In genomic region chr22:19688301-19689290, GRCh38 we compare ENCODE assay signal across 2 cellular contexts.
TF ChIP-seq lines count a peak whose summit lies in the region.

No MANE protein-coding gene starts in this region.

TF ChIP-seq in HepG2, 621 proteins besides CTCF, POLR2A, EP300 and RAD21:
- TF ChIP-seq HMGXB4 (CRISPR knock-in tag; IDR thresholded peaks at IDR 0.05; ENCODE audit: borderline replicate concordance in 1 of 2, low read depth in 1 of 2), result no peak
- no peak for TF ChIP-seq IKZF4 (CRISPR knock-in tag; IDR thresholded peaks at IDR 0.05; ENCODE audit: borderline replicate concordance, low read depth, not compliant biosample characterization)
- no peak for TF ChIP-seq ATF3 (CRISPR knock-in tag; IDR thresholded peaks at IDR 0.05)
- TF ChIP-seq FOXA3 (CRISPR knock-in tag; IDR thresholded peaks at IDR 0.05), result no peak
- no peak for TF ChIP-seq RFXAP (CRISPR knock-in tag; IDR thresholded peaks at IDR 0.05; ENCODE audit: borderline replicate concordance)
- TF ChIP-seq GATAD2A (CRISPR knock-in tag; IDR thresholded peaks at IDR 0.05), result no peak
- no peak for TF ChIP-seq ZNF512 (CRISPR knock-in tag; IDR thresholded peaks at IDR 0.05)
- no peak for TF ChIP-seq ZBTB7A (CRISPR knock-in tag; IDR thresholded peaks at IDR 0.05)
- TF ChIP-seq GATA4 (IDR thresholded peaks at IDR 0.05; ENCODE audit: borderline replicate concordance, low read depth), result no peak
- TF ChIP-seq NFAT5 (CRISPR knock-in tag; IDR thresholded peaks at IDR 0.05), result no peak
- no peak for TF ChIP-seq KDM6A (CRISPR knock-in tag; IDR thresholded peaks at IDR 0.05; ENCODE audit: low read depth)
- no peak for TF ChIP-seq ZNF12 (CRISPR knock-in tag; IDR thresholded peaks at IDR 0.05)
- TF ChIP-seq ZNF337 (CRISPR knock-in tag; IDR thresholded peaks at IDR 0.05; ENCODE audit: borderline replicate concordance, low read depth), result no peak
- TF ChIP-seq ESRRA (CRISPR knock-in tag; IDR thresholded peaks at IDR 0.05; ENCODE audit: low read depth), result no peak
- no peak for TF ChIP-seq ZBTB8A (CRISPR knock-in tag; IDR thresholded peaks at IDR 0.05; ENCODE audit: borderline replicate concordance, low read depth)
- no peak for TF ChIP-seq SRSF1 (optimal IDR thresholded peaks at IDR 0.05; ENCODE audit: low read depth, low read length)
- TF ChIP-seq MAZ (IDR thresholded peaks at IDR 0.05; ENCODE audit: borderline replicate concordance, low read depth, low read length), result no peak
- no peak for TF ChIP-seq MAZ (CRISPR knock-in tag; IDR thresholded peaks at IDR 0.05; ENCODE audit: low read depth)
- no peak for TF ChIP-seq DPF2 (CRISPR knock-in tag; IDR thresholded peaks at IDR 0.05; ENCODE audit: borderline replicate concordance, low read depth)
- TF ChIP-seq HMGA1 (CRISPR knock-in tag; conservative IDR thresholded peaks at IDR 0.05), result no peak
- no peak for TF ChIP-seq ZFP62 (CRISPR knock-in tag; IDR thresholded peaks at IDR 0.05)

TF ChIP-seq in GM23338, 12 proteins besides CTCF, POLR2A, EP300 and RAD21:
- no peak for TF ChIP-seq NANOG (IDR thresholded peaks at IDR 0.05; ENCODE audit: borderline replicate concordance)
- no peak for TF ChIP-seq CREB1 (CRISPR knock-in tag; IDR thresholded peaks at IDR 0.05; ENCODE audit: low read depth)
- TF ChIP-seq ZNF331 (CRISPR knock-in tag; IDR thresholded peaks at IDR 0.05; ENCODE audit: low read depth), result no peak
- TF ChIP-seq POLR2AphosphoS5 (IDR thresholded peaks at IDR 0.05; ENCODE audit: low read depth), result no peak
- TF ChIP-seq EZH2 (IDR thresholded peaks at IDR 0.05; ENCODE audit: low read depth, unreplicated experiment), result no peak
- no peak for TF ChIP-seq JUNB (IDR thresholded peaks at IDR 0.05; ENCODE audit: unreplicated experiment)
- TF ChIP-seq ZNF462 (CRISPR knock-in tag; IDR thresholded peaks at IDR 0.05), result no peak
